ENCODE assay signal across 7 cellular contexts in genomic region chr5:155480731-155481131, GRCh38.
"Had no signal": no experiment of that assay in that cellular context is flagged by ENCODE, and none has a peak within 500 bp of the region (broad histone marks: within the 10 kb centered on the region; RNA-seq: fewer than 3 reads in every experiment).

No MANE protein-coding gene starts in this region.

- H3K27me3 ChIP-seq: gastroesophageal sphincter had no signal

- DNase-seq: activated CD4-positive, alpha-beta T cell treated with anti-CD3 and anti-CD28 coated beads, Interleukin-2, amount 50 U/mL, for 1 hour; activated effector memory CD4-positive, alpha-beta T cell treated with Interleukin-2 at 50 U/mL for 16 hours; activated T-cell treated with anti-CD3 and anti-CD28 coated beads, Interleukin-2, amount 50 U/mL, for 1 hour; left colon had no signal

- ATAC-seq: gastroesophageal sphincter, left colon had no signal

- H3K36me3 Mint-ChIP-seq: activated naive CD8-positive, alpha-beta T cell had no signal

- H3K27ac Mint-ChIP-seq: activated naive CD8-positive, alpha-beta T cell had no signal

- H3K4me1 ChIP-seq: gastroesophageal sphincter had no signal

- H3K36me3 ChIP-seq: gastroesophageal sphincter had no signal

- H3K4me3 ChIP-seq: gastroesophageal sphincter, skin epidermis had no signal

- H3K27ac ChIP-seq: gastroesophageal sphincter, skin epidermis had no signal

- H3K4me3 Mint-ChIP-seq: activated naive CD8-positive, alpha-beta T cell had no signal
